14 cellular contexts compared by ENCODE assay signal in the genomic region with DNA sequence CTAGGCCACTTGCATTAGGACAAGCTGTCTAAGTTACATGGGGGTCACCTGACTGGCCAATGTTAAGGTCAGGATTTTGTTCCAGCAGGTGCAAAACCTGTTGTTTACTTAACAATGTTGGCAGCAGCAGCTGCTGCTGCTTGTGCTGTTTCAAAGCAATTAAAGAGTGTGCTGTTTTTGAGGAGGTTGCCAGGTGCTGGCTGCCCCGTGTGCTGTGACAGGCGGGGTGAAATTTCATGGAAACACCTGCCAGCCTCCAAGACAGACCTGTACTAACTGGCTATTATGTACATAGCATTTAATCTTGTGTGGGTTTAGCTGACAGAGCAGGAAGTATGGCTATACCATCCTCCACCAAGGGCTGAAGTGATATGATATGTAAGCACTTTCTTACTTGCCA.
DNase-seq lines count a peak whose midpoint lies in the region; ATAC-seq and TF ChIP-seq lines count a peak whose summit lies in the region.
"Had no signal": no experiment of that assay in that cellular context is flagged by ENCODE, and none has a peak within 500 bp of the region (broad histone marks: within the 10 kb centered on the region; RNA-seq: fewer than 3 reads in every experiment).

No MANE protein-coding gene starts in this region.

- no peaks in the 10 kb centered on the region for H3K36me3 ChIP-seq in KMS-11 (ENCODE audit: insufficient read depth)
- H3K36me3 ChIP-seq in Peyer's patch: no peaks in the 10 kb centered on the region
- H3K36me3 ChIP-seq: sigmoid colon had no signal

- TF ChIP-seq CTCF in KMS-11 (conservative IDR thresholded peaks at IDR 0.05; ENCODE audit: low read depth, low read length): no peak
- no peak for TF ChIP-seq CTCF in Peyer's patch (IDR thresholded peaks at IDR 0.05)

- H3K79me2 ChIP-seq in KMS-11 (ENCODE audit: insufficient read depth, low read depth): no peaks in the 10 kb centered on the region

- H3K4me1 ChIP-seq in KMS-11 (ENCODE audit: low read depth, poor library complexity, severe bottlenecking) (peaks cover 37% of the 10 kb centered on the region), Peyer's patch (no peaks in the 10 kb centered on the region)
- H3K4me1 ChIP-seq: sigmoid colon had no signal

- no peak for TF ChIP-seq POLR2A in Peyer's patch (IDR thresholded peaks at IDR 0.05)

- H3K4me3 ChIP-seq in KMS-11 (IDR thresholded peaks at IDR 0.05; ENCODE audit: insufficient read depth, low read depth, low read length): no peak overlapping the region
- H3K4me3 ChIP-seq in Peyer's patch: no peak overlapping the region
- H3K4me3 ChIP-seq: sigmoid colon had no signal

- peak overlapping the region; percentile 35; the same call in 1 of the 2 replicates for H2AFZ ChIP-seq in KMS-11 (ENCODE audit: low read depth)

- H4K20me1 ChIP-seq in KMS-11 (ENCODE audit: insufficient read depth): no peaks in the 10 kb centered on the region

- H3K27me3 ChIP-seq in KMS-11 (ENCODE audit: insufficient read depth, low read depth): no peaks in the 10 kb centered on the region
- no peaks in the 10 kb centered on the region for H3K27me3 ChIP-seq in Peyer's patch
- H3K27me3 ChIP-seq: sigmoid colon had no signal

- no peaks in the 10 kb centered on the region for H3K9me3 ChIP-seq in Peyer's patch
- H3K9me3 ChIP-seq: sigmoid colon had no signal

- no peak for ATAC-seq in HG02852 (IDR thresholded peaks at IDR 0.05; ENCODE audit: unreplicated experiment)
- ATAC-seq: activated CD8-positive, alpha-beta memory T cell treated with anti-CD3 and anti-CD28 coated beads, Interleukin-2, amount 10 ng/mL, durations not matched to agents 7 days and 5 days; activated naive CD4-positive, alpha-beta T cell treated with anti-CD3 and anti-CD28 coated beads, Interleukin-2, amount 50 U/mL, for 72 hours had no signal

- H3K27ac ChIP-seq in KMS-11 (peak overlapping the region; percentile 78), Peyer's patch (no peak overlapping the region)
- H3K27ac ChIP-seq: sigmoid colon had no signal

- peak overlapping the region; percentile 66 for H3K4me2 ChIP-seq in KMS-11

- no peak overlapping the region; the same call in 1 of the 2 replicates for H3K9ac ChIP-seq in KMS-11

- peak; percentile 94 for DNase-seq in NCI-H2081 treated with DMSO at 0.1 percent for 48 hours (lab: John Stamatoyannopoulos, UW)
- peak in 2 of 3 donors; percentile 65 to 66 for DNase-seq in Peyer's patch
- peak; percentile 51 for DNase-seq in mucosa of gallbladder (ENCODE audit: low spot score)
- DNase-seq in SKM-1 treated with dmso at 0.1 percent for 144 hours (lab: John Stamatoyannopoulos, UW; ENCODE audit: unreplicated experiment): no peak
- no peak for DNase-seq in stimulated activated CD4-positive, alpha-beta T cell treated with anti-CD3 and anti-CD28 coated beads, Interleukin-2, amount 100 ng/mL, for 24 hours
- DNase-seq in activated naive CD4-positive, alpha-beta T cell treated with anti-CD3 and anti-CD28 coated beads, Interleukin-2, amount 50 U/mL, for 16 hours: no peak
- DNase-seq: activated CD8-positive, alpha-beta memory T cell treated with anti-CD3 and anti-CD28 coated beads, Interleukin-2, amount 10 ng/mL, durations not matched to agents 7 days and 5 days; HFFc6; naive B cell; sigmoid colon; substantia nigra had no signal

Comparison
In these comparisons a context has a peak if more than half of its experiments do, and no peak if none do; other contexts are left out.
1. DNase-seq: peak in NCI-H2081 treated with DMSO at 0.1 percent for 48 hours (single experiment), Peyer's patch (2 of 3) and mucosa of gallbladder (single experiment); none in SKM-1 treated with dmso at 0.1 percent for 144 hours (single experiment), stimulated activated CD4-positive, alpha-beta T cell treated with anti-CD3 and anti-CD28 coated beads, Interleukin-2, amount 100 ng/mL, for 24 hours (0 of 2) and activated naive CD4-positive, alpha-beta T cell treated with anti-CD3 and anti-CD28 coated beads, Interleukin-2, amount 50 U/mL, for 16 hours (single experiment).